ENCODE assay signal across 1 cellular context in genomic region chr1:165871311-165872067, GRCh38.
TF ChIP-seq lines count a peak whose summit lies in the region.

No MANE protein-coding gene starts in this region.

TF ChIP-seq in HepG2, 621 proteins besides CTCF, POLR2A, EP300 and RAD21 (continued from another document and continues in another):
- TF ChIP-seq, protein P1, sequence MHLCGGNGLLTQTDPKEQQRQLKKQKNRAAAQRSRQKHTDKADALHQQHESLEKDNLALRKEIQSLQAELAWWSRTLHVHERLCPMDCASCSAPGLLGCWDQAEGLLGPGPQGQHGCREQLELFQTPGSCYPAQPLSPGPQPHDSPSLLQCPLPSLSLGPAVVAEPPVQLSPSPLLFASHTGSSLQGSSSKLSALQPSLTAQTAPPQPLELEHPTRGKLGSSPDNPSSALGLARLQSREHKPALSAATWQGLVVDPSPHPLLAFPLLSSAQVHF (CRISPR knock-in tag; IDR thresholded peaks at IDR 0.05) = no peak
- no peak for TF ChIP-seq DDIT3 (CRISPR knock-in tag; IDR thresholded peaks at IDR 0.05)
- TF ChIP-seq ZSCAN29 (CRISPR knock-in tag; conservative IDR thresholded peaks at IDR 0.05) = 0 out of 2 replicates have a peak, but pooled peaks have one; percentile 61
- TF ChIP-seq KDM1A (CRISPR knock-in tag; IDR thresholded peaks at IDR 0.05) = peak; percentile 54; the same call in 1 of the 2 replicates
- TF ChIP-seq HNF1B (CRISPR knock-in tag; IDR thresholded peaks at IDR 0.05) = peak; percentile 90
- TF ChIP-seq ZNF678 (CRISPR knock-in tag; IDR thresholded peaks at IDR 0.05) = no peak
- no peak for TF ChIP-seq PRDM15 (CRISPR knock-in tag; IDR thresholded peaks at IDR 0.05)
- no peak for TF ChIP-seq ZNF124 (CRISPR knock-in tag; IDR thresholded peaks at IDR 0.05)
- no peak for TF ChIP-seq MEIS2 (CRISPR knock-in tag; IDR thresholded peaks at IDR 0.05)
- no peak for TF ChIP-seq ZNF747 (CRISPR knock-in tag; IDR thresholded peaks at IDR 0.05; ENCODE audit: borderline replicate concordance)
- peak; percentile 94 for TF ChIP-seq CBFB (CRISPR knock-in tag; IDR thresholded peaks at IDR 0.05)
- no peak for TF ChIP-seq NFRKB (IDR thresholded peaks at IDR 0.05)
- no peak for TF ChIP-seq ZNF772 (CRISPR knock-in tag; IDR thresholded peaks at IDR 0.05)
- no peak for TF ChIP-seq FOXP1 (IDR thresholded peaks at IDR 0.05)
- no peak for TF ChIP-seq FOXP1 (CRISPR knock-in tag; IDR thresholded peaks at IDR 0.05)
- TF ChIP-seq, protein P2, sequence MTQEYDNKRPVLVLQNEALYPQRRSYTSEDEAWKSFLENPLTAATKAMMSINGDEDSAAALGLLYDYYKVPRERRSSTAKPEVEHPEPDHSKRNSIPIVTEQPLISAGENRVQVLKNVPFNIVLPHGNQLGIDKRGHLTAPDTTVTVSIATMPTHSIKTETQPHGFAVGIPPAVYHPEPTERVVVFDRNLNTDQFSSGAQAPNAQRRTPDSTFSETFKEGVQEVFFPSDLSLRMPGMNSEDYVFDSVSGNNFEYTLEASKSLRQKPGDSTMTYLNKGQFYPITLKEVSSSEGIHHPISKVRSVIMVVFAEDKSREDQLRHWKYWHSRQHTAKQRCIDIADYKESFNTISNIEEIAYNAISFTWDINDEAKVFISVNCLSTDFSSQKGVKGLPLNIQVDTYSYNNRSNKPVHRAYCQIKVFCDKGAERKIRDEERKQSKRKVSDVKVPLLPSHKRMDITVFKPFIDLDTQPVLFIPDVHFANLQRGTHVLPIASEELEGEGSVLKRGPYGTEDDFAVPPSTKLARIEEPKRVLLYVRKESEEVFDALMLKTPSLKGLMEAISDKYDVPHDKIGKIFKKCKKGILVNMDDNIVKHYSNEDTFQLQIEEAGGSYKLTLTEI (CRISPR knock-in tag; conservative IDR thresholded peaks at IDR 0.05) = no peak
- TF ChIP-seq RARG (CRISPR knock-in tag; IDR thresholded peaks at IDR 0.05; ENCODE audit: low read depth) = no peak
- TF ChIP-seq, protein P3, sequence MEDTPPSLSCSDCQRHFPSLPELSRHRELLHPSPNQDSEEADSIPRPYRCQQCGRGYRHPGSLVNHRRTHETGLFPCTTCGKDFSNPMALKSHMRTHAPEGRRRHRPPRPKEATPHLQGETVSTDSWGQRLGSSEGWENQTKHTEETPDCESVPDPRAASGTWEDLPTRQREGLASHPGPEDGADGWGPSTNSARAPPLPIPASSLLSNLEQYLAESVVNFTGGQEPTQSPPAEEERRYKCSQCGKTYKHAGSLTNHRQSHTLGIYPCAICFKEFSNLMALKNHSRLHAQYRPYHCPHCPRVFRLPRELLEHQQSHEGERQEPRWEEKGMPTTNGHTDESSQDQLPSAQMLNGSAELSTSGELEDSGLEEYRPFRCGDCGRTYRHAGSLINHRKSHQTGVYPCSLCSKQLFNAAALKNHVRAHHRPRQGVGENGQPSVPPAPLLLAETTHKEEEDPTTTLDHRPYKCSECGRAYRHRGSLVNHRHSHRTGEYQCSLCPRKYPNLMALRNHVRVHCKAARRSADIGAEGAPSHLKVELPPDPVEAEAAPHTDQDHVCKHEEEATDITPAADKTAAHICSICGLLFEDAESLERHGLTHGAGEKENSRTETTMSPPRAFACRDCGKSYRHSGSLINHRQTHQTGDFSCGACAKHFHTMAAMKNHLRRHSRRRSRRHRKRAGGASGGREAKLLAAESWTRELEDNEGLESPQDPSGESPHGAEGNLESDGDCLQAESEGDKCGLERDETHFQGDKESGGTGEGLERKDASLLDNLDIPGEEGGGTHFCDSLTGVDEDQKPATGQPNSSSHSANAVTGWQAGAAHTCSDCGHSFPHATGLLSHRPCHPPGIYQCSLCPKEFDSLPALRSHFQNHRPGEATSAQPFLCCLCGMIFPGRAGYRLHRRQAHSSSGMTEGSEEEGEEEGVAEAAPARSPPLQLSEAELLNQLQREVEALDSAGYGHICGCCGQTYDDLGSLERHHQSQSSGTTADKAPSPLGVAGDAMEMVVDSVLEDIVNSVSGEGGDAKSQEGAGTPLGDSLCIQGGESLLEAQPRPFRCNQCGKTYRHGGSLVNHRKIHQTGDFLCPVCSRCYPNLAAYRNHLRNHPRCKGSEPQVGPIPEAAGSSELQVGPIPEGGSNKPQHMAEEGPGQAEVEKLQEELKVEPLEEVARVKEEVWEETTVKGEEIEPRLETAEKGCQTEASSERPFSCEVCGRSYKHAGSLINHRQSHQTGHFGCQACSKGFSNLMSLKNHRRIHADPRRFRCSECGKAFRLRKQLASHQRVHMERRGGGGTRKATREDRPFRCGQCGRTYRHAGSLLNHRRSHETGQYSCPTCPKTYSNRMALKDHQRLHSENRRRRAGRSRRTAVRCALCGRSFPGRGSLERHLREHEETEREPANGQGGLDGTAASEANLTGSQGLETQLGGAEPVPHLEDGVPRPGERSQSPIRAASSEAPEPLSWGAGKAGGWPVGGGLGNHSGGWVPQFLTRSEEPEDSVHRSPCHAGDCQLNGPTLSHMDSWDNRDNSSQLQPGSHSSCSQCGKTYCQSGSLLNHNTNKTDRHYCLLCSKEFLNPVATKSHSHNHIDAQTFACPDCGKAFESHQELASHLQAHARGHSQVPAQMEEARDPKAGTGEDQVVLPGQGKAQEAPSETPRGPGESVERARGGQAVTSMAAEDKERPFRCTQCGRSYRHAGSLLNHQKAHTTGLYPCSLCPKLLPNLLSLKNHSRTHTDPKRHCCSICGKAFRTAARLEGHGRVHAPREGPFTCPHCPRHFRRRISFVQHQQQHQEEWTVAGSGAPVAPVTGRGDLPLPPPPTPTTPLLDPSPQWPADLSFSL (CRISPR knock-in tag; IDR thresholded peaks at IDR 0.05) = peak; percentile 72
- 0 out of 2 replicates have a peak, but pooled peaks have one; percentile 29 for TF ChIP-seq RNF2 (conservative IDR thresholded peaks at IDR 0.05; ENCODE audit: low read depth)
- no peak for TF ChIP-seq SMAD3 (CRISPR knock-in tag; IDR thresholded peaks at IDR 0.05)
- TF ChIP-seq, protein P4, sequence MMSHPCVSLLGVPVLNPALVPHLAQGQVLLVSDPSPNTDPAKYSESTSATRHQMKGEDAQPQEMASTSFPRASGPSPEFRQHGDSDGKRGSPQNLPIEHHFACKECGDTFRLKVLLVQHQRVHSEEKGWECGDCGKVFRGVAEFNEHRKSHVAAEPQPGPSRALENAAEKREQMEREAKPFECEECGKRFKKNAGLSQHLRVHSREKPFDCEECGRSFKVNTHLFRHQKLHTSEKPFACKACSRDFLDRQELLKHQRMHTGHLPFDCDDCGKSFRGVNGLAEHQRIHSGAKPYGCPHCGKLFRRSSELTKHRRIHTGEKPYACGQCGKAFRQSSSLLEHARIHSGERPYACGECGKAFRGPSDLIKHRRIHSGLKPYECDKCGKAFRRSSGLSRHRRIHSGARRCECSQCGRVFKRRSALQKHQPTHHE (CRISPR knock-in tag; IDR thresholded peaks at IDR 0.05; ENCODE audit: borderline replicate concordance) = no peak
- TF ChIP-seq PHF20 (CRISPR knock-in tag; IDR thresholded peaks at IDR 0.05) = no peak
- TF ChIP-seq, protein P5, sequence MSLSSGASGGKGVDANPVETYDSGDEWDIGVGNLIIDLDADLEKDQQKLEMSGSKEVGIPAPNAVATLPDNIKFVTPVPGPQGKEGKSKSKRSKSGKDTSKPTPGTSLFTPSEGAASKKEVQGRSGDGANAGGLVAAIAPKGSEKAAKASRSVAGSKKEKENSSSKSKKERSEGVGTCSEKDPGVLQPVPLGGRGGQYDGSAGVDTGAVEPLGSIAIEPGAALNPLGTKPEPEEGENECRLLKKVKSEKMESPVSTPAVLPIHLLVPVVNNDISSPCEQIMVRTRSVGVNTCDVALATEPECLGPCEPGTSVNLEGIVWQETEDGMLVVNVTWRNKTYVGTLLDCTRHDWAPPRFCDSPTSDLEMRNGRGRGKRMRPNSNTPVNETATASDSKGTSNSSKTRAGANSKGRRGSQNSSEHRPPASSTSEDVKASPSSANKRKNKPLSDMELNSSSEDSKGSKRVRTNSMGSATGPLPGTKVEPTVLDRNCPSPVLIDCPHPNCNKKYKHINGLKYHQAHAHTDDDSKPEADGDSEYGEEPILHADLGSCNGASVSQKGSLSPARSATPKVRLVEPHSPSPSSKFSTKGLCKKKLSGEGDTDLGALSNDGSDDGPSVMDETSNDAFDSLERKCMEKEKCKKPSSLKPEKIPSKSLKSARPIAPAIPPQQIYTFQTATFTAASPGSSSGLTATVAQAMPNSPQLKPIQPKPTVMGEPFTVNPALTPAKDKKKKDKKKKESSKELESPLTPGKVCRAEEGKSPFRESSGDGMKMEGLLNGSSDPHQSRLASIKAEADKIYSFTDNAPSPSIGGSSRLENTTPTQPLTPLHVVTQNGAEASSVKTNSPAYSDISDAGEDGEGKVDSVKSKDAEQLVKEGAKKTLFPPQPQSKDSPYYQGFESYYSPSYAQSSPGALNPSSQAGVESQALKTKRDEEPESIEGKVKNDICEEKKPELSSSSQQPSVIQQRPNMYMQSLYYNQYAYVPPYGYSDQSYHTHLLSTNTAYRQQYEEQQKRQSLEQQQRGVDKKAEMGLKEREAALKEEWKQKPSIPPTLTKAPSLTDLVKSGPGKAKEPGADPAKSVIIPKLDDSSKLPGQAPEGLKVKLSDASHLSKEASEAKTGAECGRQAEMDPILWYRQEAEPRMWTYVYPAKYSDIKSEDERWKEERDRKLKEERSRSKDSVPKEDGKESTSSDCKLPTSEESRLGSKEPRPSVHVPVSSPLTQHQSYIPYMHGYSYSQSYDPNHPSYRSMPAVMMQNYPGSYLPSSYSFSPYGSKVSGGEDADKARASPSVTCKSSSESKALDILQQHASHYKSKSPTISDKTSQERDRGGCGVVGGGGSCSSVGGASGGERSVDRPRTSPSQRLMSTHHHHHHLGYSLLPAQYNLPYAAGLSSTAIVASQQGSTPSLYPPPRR (CRISPR knock-in tag; IDR thresholded peaks at IDR 0.05; ENCODE audit: borderline replicate concordance) = no peak; the same call in 1 of the 2 replicates
- no peak for TF ChIP-seq ZNF597 (CRISPR knock-in tag; IDR thresholded peaks at IDR 0.05)
- TF ChIP-seq ZNF660 (CRISPR knock-in tag; IDR thresholded peaks at IDR 0.05; ENCODE audit: borderline replicate concordance, low read depth) = no peak
- TF ChIP-seq ZNF264 (CRISPR knock-in tag; IDR thresholded peaks at IDR 0.05) = no peak
- TF ChIP-seq TOPORS (CRISPR knock-in tag; IDR thresholded peaks at IDR 0.05) = no peak
- TF ChIP-seq ZNF260 (CRISPR knock-in tag; IDR thresholded peaks at IDR 0.05; ENCODE audit: borderline replicate concordance, low read depth) = no peak
- no peak for TF ChIP-seq ARNT2 (CRISPR knock-in tag; IDR thresholded peaks at IDR 0.05; ENCODE audit: low read depth)
- TF ChIP-seq KLF9 (CRISPR knock-in tag; IDR thresholded peaks at IDR 0.05; ENCODE audit: low read depth) = no peak
- no peak for TF ChIP-seq ZNF3 (CRISPR knock-in tag; IDR thresholded peaks at IDR 0.05)
- TF ChIP-seq RBAK (CRISPR knock-in tag; IDR thresholded peaks at IDR 0.05) = no peak
- peak; percentile 46; the same call in 1 of the 2 replicates for TF ChIP-seq NR2C2 (CRISPR knock-in tag; IDR thresholded peaks at IDR 0.05; ENCODE audit: borderline replicate concordance)
- TF ChIP-seq MTA1 (CRISPR knock-in tag; IDR thresholded peaks at IDR 0.05; ENCODE audit: borderline replicate concordance) = no peak
- TF ChIP-seq ZNF329 (CRISPR knock-in tag; IDR thresholded peaks at IDR 0.05; ENCODE audit: low read depth) = no peak
- peak; percentile 79; the same call in 1 of the 2 replicates for TF ChIP-seq ZNF44 (CRISPR knock-in tag; IDR thresholded peaks at IDR 0.05)
- TF ChIP-seq ZNF713 (CRISPR knock-in tag; IDR thresholded peaks at IDR 0.05) = no peak
- 0 out of 2 replicates have a peak, but pooled peaks have one; percentile 49 for TF ChIP-seq PPARG (CRISPR knock-in tag; conservative IDR thresholded peaks at IDR 0.05)
- 0 out of 2 replicates have a peak, but pooled peaks have one; percentile 48 for TF ChIP-seq ZNF136 (CRISPR knock-in tag; IDR thresholded peaks at IDR 0.05; ENCODE audit: low read depth)
- peak; percentile 82 for TF ChIP-seq STAG1 (CRISPR knock-in tag; IDR thresholded peaks at IDR 0.05)
